8 cellular contexts compared by ENCODE assay signal in the genomic region with DNA sequence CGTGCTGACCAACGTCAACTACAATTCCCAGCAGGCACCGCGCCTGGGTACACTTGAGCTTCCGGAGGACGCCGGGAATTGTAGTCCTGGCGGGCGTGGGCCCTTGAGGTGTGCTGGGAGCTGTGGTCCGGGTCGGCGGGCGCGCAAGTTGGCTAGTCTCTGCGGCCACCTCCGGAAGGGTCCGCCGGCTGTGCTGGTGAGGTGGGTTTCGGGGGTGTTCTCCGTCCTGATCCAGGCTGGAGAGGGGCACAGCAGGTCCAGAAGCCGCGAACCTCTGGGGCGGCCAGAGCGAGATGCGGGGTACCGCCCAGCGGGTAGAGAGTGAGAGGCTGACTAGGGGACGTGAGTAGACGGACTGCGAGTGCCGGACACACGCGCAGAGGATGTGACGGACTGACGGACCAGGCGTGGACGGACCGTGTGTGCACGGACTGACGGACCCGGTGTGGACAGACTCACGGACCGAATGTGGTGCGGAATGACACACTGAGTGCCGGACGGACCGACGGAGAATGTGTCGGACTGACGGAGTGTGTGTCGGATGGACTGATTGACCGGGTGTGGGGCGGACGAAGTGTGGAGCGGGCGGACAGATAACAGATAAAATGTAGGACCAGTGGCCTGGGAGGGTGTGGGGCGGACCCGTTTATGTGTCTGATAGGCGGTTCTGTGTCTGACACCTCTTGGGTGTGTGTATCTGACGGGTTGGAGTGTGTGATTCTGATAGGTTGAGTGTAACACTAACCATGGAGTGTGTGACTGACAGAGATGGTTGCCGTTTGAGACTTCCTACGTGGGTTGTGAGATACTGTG. TPM values are rescaled to one million over a fixed set of nuclear protein-coding genes. Genes with fewer than 3 reads are reported as not detected.
A peak's percentile ranks its signal among the peaks of the same experiment; 100 is the strongest.
DNase-seq lines count a peak whose midpoint lies in the region; ATAC-seq and TF ChIP-seq lines count a peak whose summit lies in the region.

A gene (plus strand): TSS at position 81 of the 813 bp plus-strand sequence. CDS start 7,809 bp downstream, outside the sequence.

- H3K4me3 ChIP-seq in GM12875 (ENCODE audit: low read depth, low read length) (peak within 1 kb of the TSS; percentile 71), heart left ventricle (peak within 1 kb of the TSS; percentile 44 to 98 (median 82)), transverse colon (peak within 1 kb of the TSS; percentile 55 to 73 (median 62))

- peaks cover 5 to 38% (median 17%) of the 10 kb centered on the region in 12 donors for H3K4me1 ChIP-seq in heart left ventricle
- peaks cover 16 to 27% (median 22%) of the 10 kb centered on the region in 4 donors for H3K4me1 ChIP-seq in transverse colon

- H3K27ac Mint-ChIP-seq in activated naive CD8-positive, alpha-beta T cell treated with anti-CD3 and anti-CD28 coated beads, Interleukin-2, amount 50 U/mL, for 24 hours = no peak within 1 kb of the TSS

- H3K36me3 Mint-ChIP-seq in activated naive CD8-positive, alpha-beta T cell treated with anti-CD3 and anti-CD28 coated beads, Interleukin-2, amount 50 U/mL, for 24 hours (ENCODE audit: low read depth) = peaks cover 3% of the 10 kb centered on the region

- H3K27ac ChIP-seq in heart left ventricle (peak within 1 kb of the TSS; percentile 81 to 99 (median 96)), transverse colon (peak within 1 kb of the TSS; percentile 80 to 94 (median 88))

- intact Hi-C loops in heart left ventricle (cut with DNase I) = loop anchor here in 5 of 10 donors (1.0 to 5.0 kb wide), 5 partner anchors 35 to 60 kb away; a partner anchor contains a TSS
- intact Hi-C loops in transverse colon (cut with DNase I; ENCODE audit: low total_unique reads) = loop anchor here (1.0 kb wide), 1 partner anchor 35 kb away; a partner anchor contains a TSS

- H3K9me3 Mint-ChIP-seq in activated naive CD8-positive, alpha-beta T cell treated with anti-CD3 and anti-CD28 coated beads, Interleukin-2, amount 50 U/mL, for 24 hours = no peaks in the 10 kb centered on the region

- WGBS in heart left ventricle, 4 donors = 0 to 1% (median 1%) methylated on average over 35 to 62 of the region's 62 CpGs
- 0% methylated on average over 57 of the region's 62 CpGs; no CpG with 5 or more reads in 1 of the 2 donors for WGBS in transverse colon (ENCODE audit: low coverage in 1 of 2), 2 donors

- no peaks in the 10 kb centered on the region for H3K9me3 ChIP-seq in heart left ventricle
- no peaks in the 10 kb centered on the region for H3K9me3 ChIP-seq in transverse colon

- H3K4me3 Mint-ChIP-seq in activated naive CD8-positive, alpha-beta T cell treated with anti-CD3 and anti-CD28 coated beads, Interleukin-2, amount 50 U/mL, for 24 hours = no peak within 1 kb of the TSS

- H3K27me3 ChIP-seq in heart left ventricle = no peaks in the 10 kb centered on the region
- no peaks in the 10 kb centered on the region for H3K27me3 ChIP-seq in transverse colon

- H3K36me3 ChIP-seq in heart left ventricle (peaks cover 0 to 3% (median 0%) of the 10 kb centered on the region in 9 donors), transverse colon (no peaks in the 10 kb centered on the region)

- TF ChIP-seq POLR2A in heart left ventricle (IDR thresholded peaks at IDR 0.05) (peak in 1 of 2 donors; percentile 54), transverse colon (IDR thresholded peaks at IDR 0.05) (peak; percentile 78)

- TF ChIP-seq EP300 in transverse colon (IDR thresholded peaks at IDR 0.05; ENCODE audit: low read depth) = no peak

- in situ Hi-C loops in transverse colon (cut with MboI; ENCODE audit: low pct_ligation_motif_present in 1 of 4, low pct_unique_long_range_greater_than_20kb in 1 of 4, low sequenced_read_pairs in 3 of 4) = no loop called here

- H3K27me3 Mint-ChIP-seq in activated naive CD8-positive, alpha-beta T cell treated with anti-CD3 and anti-CD28 coated beads, Interleukin-2, amount 50 U/mL, for 24 hours = no peaks in the 10 kb centered on the region

- DNase-seq in NCI-H1105 treated with DMSO at 0.1 percent for 48 hours (lab: John Stamatoyannopoulos, UW) (peak; percentile 86), SKM-1 treated with dmso at 0.1 percent for 144 hours (lab: John Stamatoyannopoulos, UW; ENCODE audit: unreplicated experiment) (peak; percentile 77), heart left ventricle (peak; percentile 97 to 99 (median 98)), pons (ENCODE audit: low spot score) (peak; percentile 97), transverse colon (peak; percentile 97)
- DNase-seq in activated naive CD8-positive, alpha-beta T cell treated with anti-CD3 and anti-CD28 coated beads, Interleukin-2, amount 50 U/mL, for 24 hours = peak; percentile 92

- no peak for TF ChIP-seq CTCF in GM12875 (IDR thresholded peaks at IDR 0.05; ENCODE audit: borderline replicate concordance, insufficient read depth, low read depth, low read length)
- peak in 1 of 12 donors; percentile 8 for TF ChIP-seq CTCF in heart left ventricle (IDR thresholded peaks at IDR 0.05)
- TF ChIP-seq CTCF in transverse colon (IDR thresholded peaks at IDR 0.05) = no peak

- H3K4me1 Mint-ChIP-seq in activated naive CD8-positive, alpha-beta T cell treated with anti-CD3 and anti-CD28 coated beads, Interleukin-2, amount 50 U/mL, for 24 hours = peaks cover 4% of the 10 kb centered on the region

- ATAC-seq in HG02678 (IDR thresholded peaks at IDR 0.05; ENCODE audit: unreplicated experiment) (peak; percentile 91), heart left ventricle (peak; percentile 97 to 98 (median 98))
- ATAC-seq in activated naive CD8-positive, alpha-beta T cell treated with anti-CD3 and anti-CD28 coated beads, Interleukin-2, amount 50 U/mL, for 24 hours = peak; percentile 92

RNA-seq across cellular contexts. Expression of the gene that starts here (rescaled TPM):
- total RNA-seq in heart left ventricle (1 to 10 TPM; 1.1 to 3.1 (median 2.0) TPM), transverse colon (10 to 100 TPM in 1 of 4 donors, 1 to 10 TPM in 3; 3.0 to 11.6 (median 3.3) TPM)
- 1 to 10 TPM in 1 of 2 donors, under 1 TPM in 1; 0.65 to 1.5 TPM for polyA plus RNA-seq in heart left ventricle

Comparison
In these comparisons a context has a peak if more than half of its experiments do, and no peak if none do; other contexts are left out.
1. Peak in every context shown above with its lines: DNase-seq, ATAC-seq, H3K4me3 ChIP-seq and H3K27ac ChIP-seq.